In genomic region chr1:78277253-78277652, GRCh38 we compare ENCODE assay signal across 1 cellular context.
TF ChIP-seq lines count a peak whose summit lies in the region.

No MANE protein-coding gene starts in this region.

TF ChIP-seq in GM23338, 12 proteins besides CTCF, POLR2A, EP300 and RAD21 (continued from another document):
- TF ChIP-seq REST (IDR thresholded peaks at IDR 0.05; ENCODE audit: unreplicated experiment) = no peak
- TF ChIP-seq JUNB (IDR thresholded peaks at IDR 0.05; ENCODE audit: unreplicated experiment) = no peak
- no peak for TF ChIP-seq POLR2AphosphoS5 (IDR thresholded peaks at IDR 0.05; ENCODE audit: low read depth)
- no peak for TF ChIP-seq CREB1 (CRISPR knock-in tag; IDR thresholded peaks at IDR 0.05; ENCODE audit: low read depth)
